Comparison of ENCODE assay signal across 16 cellular contexts in genomic region chr12:103105971-103106597, GRCh38.
DNase-seq lines count a peak whose midpoint lies in the region; ATAC-seq, FAIRE-seq and TF ChIP-seq lines count a peak whose summit lies in the region.
"Had no signal": no experiment of that assay in that cellular context is flagged by ENCODE, and none has a peak within 500 bp of the region (broad histone marks: within the 10 kb centered on the region; RNA-seq: fewer than 3 reads in every experiment).

No MANE protein-coding gene starts in this region.

- no peaks in the 10 kb centered on the region for H3K9me3 Mint-ChIP-seq in neural progenitor cell

- H3K36me3 Mint-ChIP-seq in neural progenitor cell, result no peaks in the 10 kb centered on the region
- H3K36me3 Mint-ChIP-seq: activated naive CD4-positive, alpha-beta T cell treated with anti-CD3 and anti-CD28 coated beads, Interleukin-2, amount 10 ng/mL, durations not matched to agents 7 days and 5 days had no signal

- H3K4me2 ChIP-seq in neural progenitor cell, result no peak overlapping the region

- no peaks in the 10 kb centered on the region for H3F3A ChIP-seq in neural progenitor cell (ENCODE audit: low read depth)

- TF ChIP-seq POLR2A in GM12892 (IDR thresholded peaks at IDR 0.05; ENCODE audit: low read depth, low read length) (no peak), sigmoid colon (IDR thresholded peaks at IDR 0.05) (no peak)

- FAIRE-seq in GM12892 (lab: Jason Lieb, UNC), result peak; percentile 44

- no peaks in the 10 kb centered on the region for H3K4me1 Mint-ChIP-seq in neural progenitor cell
- H3K4me1 Mint-ChIP-seq: activated CD4-positive, alpha-beta memory T cell treated with anti-CD3 and anti-CD28 coated beads, Interleukin-2, amount 10 ng/mL, durations not matched to agents 7 days and 5 days; activated naive CD4-positive, alpha-beta T cell treated with anti-CD3 and anti-CD28 coated beads, Interleukin-2, amount 10 ng/mL, durations not matched to agents 7 days and 5 days had no signal

- no peak overlapping the region for H3K9ac ChIP-seq in neural progenitor cell

- DNase-seq in GM12892 (ENCODE audit: insufficient read length) (no peak), neural progenitor cell (ENCODE audit: low spot score) (no peak), HPDE6-E6E7 (ENCODE audit: extremely low spot score) (no peak), sigmoid colon (no peak), DMS114 treated with DMSO at 0.1 percent for 48 hours (lab: John Stamatoyannopoulos, UW; ENCODE audit: unreplicated experiment) (no peak)
- DNase-seq: activated CD4-positive, alpha-beta memory T cell treated with anti-CD3 and anti-CD28 coated beads, Interleukin-2, amount 10 ng/mL, durations not matched to agents 7 days and 5 days; activated naive CD4-positive, alpha-beta T cell treated with anti-CD3 and anti-CD28 coated beads, Interleukin-2, amount 10 ng/mL, durations not matched to agents 7 days and 5 days; hypothalamus; NCI-H2171 treated with DMSO at 0.1 percent for 48 hours; T-helper 2 cell; trophoblast cell had no signal

- peaks cover 3% of the 10 kb centered on the region for H3K27me3 Mint-ChIP-seq in neural progenitor cell (ENCODE audit: insufficient read depth, low read depth)
- H3K27me3 Mint-ChIP-seq: activated CD4-positive, alpha-beta memory T cell treated with anti-CD3 and anti-CD28 coated beads, Interleukin-2, amount 10 ng/mL, durations not matched to agents 7 days and 5 days; activated naive CD4-positive, alpha-beta T cell treated with anti-CD3 and anti-CD28 coated beads, Interleukin-2, amount 10 ng/mL, durations not matched to agents 7 days and 5 days had no signal

- H3K4me1 ChIP-seq in neural progenitor cell (no peaks in the 10 kb centered on the region), sigmoid colon (no peaks in the 10 kb centered on the region)

- no peak overlapping the region for H2AFZ ChIP-seq in neural progenitor cell (replicated peaks)

- no peak overlapping the region for H3K27ac ChIP-seq in neural progenitor cell
- no peak overlapping the region for H3K27ac ChIP-seq in sigmoid colon
- H3K27ac ChIP-seq: HL-60 had no signal

- intact Hi-C loops in sigmoid colon (cut with DNase I), result no loop called here

- no peak for TF ChIP-seq EP300 in sigmoid colon (IDR thresholded peaks at IDR 0.05)

- H3K9me3 ChIP-seq in neural progenitor cell (ENCODE audit: low read depth) (no peaks in the 10 kb centered on the region), sigmoid colon (no peaks in the 10 kb centered on the region)

- H3K4me3 Mint-ChIP-seq in neural progenitor cell, result no peak overlapping the region
- H3K4me3 Mint-ChIP-seq: activated CD4-positive, alpha-beta memory T cell treated with anti-CD3 and anti-CD28 coated beads, Interleukin-2, amount 10 ng/mL, durations not matched to agents 7 days and 5 days; activated naive CD4-positive, alpha-beta T cell treated with anti-CD3 and anti-CD28 coated beads, Interleukin-2, amount 10 ng/mL, durations not matched to agents 7 days and 5 days had no signal

- H3K27me3 ChIP-seq in neural progenitor cell (no peaks in the 10 kb centered on the region), sigmoid colon (no peaks in the 10 kb centered on the region)

- no peaks in the 10 kb centered on the region for H4K20me1 ChIP-seq in neural progenitor cell (ENCODE audit: low read depth)

- H3K27ac Mint-ChIP-seq in neural progenitor cell, result no peak overlapping the region
- H3K27ac Mint-ChIP-seq: activated CD4-positive, alpha-beta memory T cell treated with anti-CD3 and anti-CD28 coated beads, Interleukin-2, amount 10 ng/mL, durations not matched to agents 7 days and 5 days; activated naive CD4-positive, alpha-beta T cell treated with anti-CD3 and anti-CD28 coated beads, Interleukin-2, amount 10 ng/mL, durations not matched to agents 7 days and 5 days had no signal

- H3K79me2 ChIP-seq in neural progenitor cell (ENCODE audit: low read depth), result no peaks in the 10 kb centered on the region

- H3K36me3 ChIP-seq in neural progenitor cell (no peaks in the 10 kb centered on the region), sigmoid colon (no peaks in the 10 kb centered on the region)

- 82 to 88% methylated on average over 2 of the region's 2 CpGs for WGBS in sigmoid colon, 2 donors

- TF ChIP-seq CTCF in neural progenitor cell (IDR thresholded peaks at IDR 0.05), result no peak
- TF ChIP-seq CTCF in sigmoid colon (IDR thresholded peaks at IDR 0.05), result no peak

- no peak overlapping the region for H3K4me3 ChIP-seq in neural progenitor cell
- no peak overlapping the region for H3K4me3 ChIP-seq in sigmoid colon
- H3K4me3 ChIP-seq: lung had no signal

- ATAC-seq in GM19438 (IDR thresholded peaks at IDR 0.05; ENCODE audit: low read depth, unreplicated experiment) (peak; percentile 55), HG02623 (IDR thresholded peaks at IDR 0.05; ENCODE audit: unreplicated experiment) (peak; percentile 41), HG03354 (IDR thresholded peaks at IDR 0.05; ENCODE audit: poor library complexity, severe bottlenecking, unreplicated experiment) (peak; percentile 72)
